Comparison of ENCODE assay signal across 8 cellular contexts in the genomic region with DNA sequence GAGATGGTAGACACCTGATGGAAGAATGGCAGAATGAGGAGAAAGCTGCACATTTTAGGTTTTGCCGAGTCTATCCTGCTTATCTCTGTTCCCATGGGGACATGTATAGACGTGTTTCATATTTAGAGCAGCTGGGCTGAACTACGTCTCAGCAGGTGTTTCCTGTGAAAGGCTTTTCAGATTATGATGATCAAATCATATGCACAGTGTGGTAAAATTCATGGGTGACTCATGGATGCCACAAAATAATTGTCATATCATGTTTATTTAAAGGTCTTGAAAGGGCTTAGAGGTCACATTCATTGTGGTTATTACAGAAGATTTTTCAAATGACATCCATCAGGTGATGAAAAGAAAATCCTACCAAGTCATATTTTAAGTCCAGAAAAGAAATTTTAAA.
DNase-seq lines count a peak whose midpoint lies in the region; ATAC-seq lines count a peak whose summit lies in the region.

No MANE protein-coding gene starts in this region.

- no peaks in the 10 kb centered on the region for H3K27me3 ChIP-seq in SJCRH30

- peaks cover 5 to 15% (median 6%) of the 10 kb centered on the region in 3 donors for H3K4me1 Mint-ChIP-seq in naive B cell

- H3K36me3 ChIP-seq in SJCRH30 = no peaks in the 10 kb centered on the region

- peak overlapping the region in 3 of 6 donors; percentile 25 to 45 (median 39) for H3K27ac Mint-ChIP-seq in naive B cell

- no peak overlapping the region for H3K4me3 Mint-ChIP-seq in naive B cell

- H3K27me3 Mint-ChIP-seq in naive B cell = peaks cover 9 to 16% (median 13%) of the 10 kb centered on the region in 3 donors

- peak; percentile 76 for DNase-seq in A172 (ENCODE audit: low spot score)
- peak; percentile 51 to 71 for DNase-seq in SJCRH30
- DNase-seq in naive B cell = peak; percentile 5
- no peak for DNase-seq in NCI-H2196 (lab: John Stamatoyannopoulos, UW; ENCODE audit: unreplicated experiment)
- no peak for DNase-seq in NCI-H187 (lab: John Stamatoyannopoulos, UW)
- DNase-seq in head of caudate nucleus = no peak

- ATAC-seq in GM18867 (IDR thresholded peaks at IDR 0.05; ENCODE audit: unreplicated experiment) = peak; percentile 95
- ATAC-seq in HG03045 (IDR thresholded peaks at IDR 0.05; ENCODE audit: unreplicated experiment) = peak; percentile 79
- ATAC-seq in naive B cell (ENCODE audit: low read depth in 2 of 2) = peak; percentile 38 to 48

- no peak overlapping the region for H3K4me3 ChIP-seq in SJCRH30

- peaks cover 0 to 6% (median 0%) of the 10 kb centered on the region in 7 donors for H3K9me3 Mint-ChIP-seq in naive B cell

- H3K27ac ChIP-seq in SJCRH30 = no peak overlapping the region

- intact Hi-C loops in head of caudate nucleus (cut with DNase I) = no loop called here

- peaks cover 5% of the 10 kb centered on the region for H3K4me1 ChIP-seq in SJCRH30

- no peaks in the 10 kb centered on the region; the same call in 1 of the 2 replicates for H3K9me3 ChIP-seq in SJCRH30 (replicated peaks)

- H3K36me3 Mint-ChIP-seq in naive B cell = no peaks in the 10 kb centered on the region

Comparison
In these comparisons a context has a peak if more than half of its experiments do, and no peak if none do; other contexts are left out.
1. DNase-seq: peak in A172 (single experiment), SJCRH30 (2 of 2) and naive B cell (single experiment); none in NCI-H2196 (single experiment), NCI-H187 (0 of 2) and head of caudate nucleus (0 of 42).
2. ATAC-seq: peak in every context shown above with its lines; median percentile 95 in GM18867; 79 in HG03045; 43 in naive B cell.